Comparison of ENCODE assay signal across 9 cellular contexts in the genomic region with DNA sequence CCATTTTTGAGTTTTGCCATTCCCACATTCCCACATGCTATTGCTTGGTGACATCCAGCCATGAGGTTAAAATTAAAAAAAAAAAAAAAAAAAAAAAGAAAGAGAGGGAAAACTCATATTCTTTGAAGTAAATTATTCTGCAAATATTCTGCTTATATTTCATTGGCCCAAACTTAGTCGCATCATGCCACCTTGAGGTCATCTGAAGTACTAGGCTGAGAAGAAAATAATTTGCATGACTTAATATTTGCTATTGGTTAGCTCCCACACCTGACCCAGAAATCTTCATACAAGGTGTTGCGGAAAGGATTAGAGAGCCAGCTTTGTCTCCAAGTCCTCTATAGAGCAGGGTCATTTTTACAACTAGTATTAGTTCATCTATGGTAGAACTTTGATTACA.
DNase-seq lines count a peak whose midpoint lies in the region; ATAC-seq and TF ChIP-seq lines count a peak whose summit lies in the region.
"Had no signal": no experiment of that assay in that cellular context is flagged by ENCODE, and none has a peak within 500 bp of the region (broad histone marks: within the 10 kb centered on the region; RNA-seq: fewer than 3 reads in every experiment).

No MANE protein-coding gene starts in this region.

- no peak overlapping the region for H3K4me3 ChIP-seq in ovary
- H3K4me3 ChIP-seq: ascending aorta had no signal

- 76 to 87% (median 80%) methylated on average over 2 of the region's 2 CpGs for WGBS in ovary, 3 donors

- no peaks in the 10 kb centered on the region for H3K27me3 ChIP-seq in ovary
- H3K27me3 ChIP-seq: ascending aorta had no signal

- TF ChIP-seq CTCF in ovary (IDR thresholded peaks at IDR 0.05) = no peak

- no peak overlapping the region for H3K27ac ChIP-seq in ovary
- H3K27ac ChIP-seq: ascending aorta had no signal

- no peaks in the 10 kb centered on the region for H3K36me3 ChIP-seq in ovary
- H3K36me3 ChIP-seq: ascending aorta had no signal

- H3K4me1 ChIP-seq in ovary (ENCODE audit: insufficient read depth) = no peaks in the 10 kb centered on the region
- H3K4me1 ChIP-seq: ascending aorta had no signal

- H3K9me3 ChIP-seq in ovary = no peaks in the 10 kb centered on the region
- H3K9me3 ChIP-seq: ascending aorta had no signal

- ATAC-seq in HG03432 (IDR thresholded peaks at IDR 0.05; ENCODE audit: unreplicated experiment) = peak; percentile 86
- no peak for ATAC-seq in GM21390 (IDR thresholded peaks at IDR 0.05; ENCODE audit: unreplicated experiment)
- no peak for ATAC-seq in GM21717 (IDR thresholded peaks at IDR 0.05; ENCODE audit: unreplicated experiment)

- no peak for TF ChIP-seq EP300 in ovary (IDR thresholded peaks at IDR 0.05)

- intact Hi-C loops in ovary (cut with DNase I) = no loop called here

- TF ChIP-seq POLR2A in ovary (IDR thresholded peaks at IDR 0.05) = no peak

- DNase-seq in NCI-H1092 treated with DMSO at 0.1 percent for 48 hours (lab: John Stamatoyannopoulos, UW) (peak; percentile 30), NCI-H1092 (lab: John Stamatoyannopoulos, UW) (no peak), RPMI8226 (peak; percentile 33), inferior parietal cortex (ENCODE audit: extremely low spot score) (peak; percentile 6), ovary (no peak)

Comparison
In these comparisons a context has a peak if more than half of its experiments do, and no peak if none do; other contexts are left out.
1. DNase-seq: peak in NCI-H1092 treated with DMSO at 0.1 percent for 48 hours (single experiment), RPMI8226 (single experiment) and inferior parietal cortex (single experiment); none in NCI-H1092 (single experiment) and ovary (0 of 5).